In genomic region chr1:16302709-16303627, GRCh38 we compare ENCODE assay signal across 29 cellular contexts. TPM values are rescaled to one million over a fixed set of nuclear protein-coding genes. Genes with fewer than 3 reads are reported as not detected.
A peak's percentile ranks its signal among the peaks of the same experiment; 100 is the strongest.
DNase-seq lines count a peak whose midpoint lies in the region; ATAC-seq and TF ChIP-seq lines count a peak whose summit lies in the region.
"Had no signal": no experiment of that assay in that cellular context is flagged by ENCODE, and none has a peak within 500 bp of the region (broad histone marks: within the 10 kb centered on the region; RNA-seq: fewer than 3 reads in every experiment).

No MANE protein-coding gene starts in this region.

- peaks cover 43 to 65% of the 10 kb centered on the region in 2 experiments; a peak in 2 of 3 replicates for H3K36me3 ChIP-seq in HEK293 (ENCODE audit: control insufficient read depth in 2 of 2, insufficient read depth in 1 of 2, low read length in 2 of 2)

- TF ChIP-seq POLR2A in NB4 (IDR thresholded peaks at IDR 0.05; ENCODE audit: extremely low read depth, insufficient read length) (no peak), lower leg skin (IDR thresholded peaks at IDR 0.05) (no peak)

- H3K4me1 ChIP-seq in HEK293 (ENCODE audit: control insufficient read depth, insufficient read depth, low read length) = no peaks in the 10 kb centered on the region
- H3K4me1 ChIP-seq: colonic mucosa had no signal

- H3K4me1 Mint-ChIP-seq in nephron progenitor cell = no peaks in the 10 kb centered on the region
- H3K4me1 Mint-ChIP-seq: activated CD4-positive, alpha-beta T cell treated with anti-CD3 and anti-CD28 coated beads, Interleukin-2, amount 10 ng/mL, durations not matched to agents 24 days and 14 days had no signal

- no peaks in the 10 kb centered on the region for H3K9me3 ChIP-seq in HEK293 (ENCODE audit: control insufficient read depth, insufficient read depth, low read depth, low read length)
- H3K9me3 ChIP-seq: colonic mucosa, esophagus muscularis mucosa, upper lobe of left lung had no signal

- TF ChIP-seq CTCF in HEK293 (tag by site-specific recombination; IDR thresholded peaks at IDR 0.05) (no peak), NB4 (IDR thresholded peaks at IDR 0.05; ENCODE audit: low read depth, low read length) (no peak), nephron progenitor cell (IDR thresholded peaks at IDR 0.05) (no peak), lower leg skin (IDR thresholded peaks at IDR 0.05) (no peak)

- ATAC-seq in HG03432 (IDR thresholded peaks at IDR 0.05; ENCODE audit: unreplicated experiment) (no peak), HG03108 (IDR thresholded peaks at IDR 0.05; ENCODE audit: unreplicated experiment) (no peak)
- ATAC-seq: activated T-cell treated with anti-CD3 and anti-CD28 coated beads, Interleukin-2, amount 50 U/mL, for 4 hours; left colon; sciatic nerve; T-helper 17 cell had no signal

- DNase-seq in NB4 (ENCODE audit: low read depth) = peak; percentile 36
- DNase-seq in amniotic epithelial cell (ENCODE audit: low read depth) = peak; percentile 96
- DNase-seq in nephron progenitor cell = no peak
- no peak for DNase-seq in lower leg skin (ENCODE audit: low spot score in 2 of 2)
- DNase-seq: activated CD4-positive, alpha-beta T cell treated with anti-CD3 and anti-CD28 coated beads, Interleukin-2, amount 10 ng/mL, durations not matched to agents 24 days and 14 days; activated naive CD4-positive, alpha-beta T cell treated with Interleukin-2 at 50 U/mL for 16 hours; activated T-cell treated with anti-CD3 and anti-CD28 coated beads, Interleukin-2, amount 50 U/mL, for 4 hours; anterior cingulate cortex; C1 segment of cervical spinal cord; Calu3; colonic mucosa; DND-41; foreskin melanocyte; left colon; NCI-H2081 treated with DMSO at 0.1 percent for 48 hours; NCI-H774; RPMI8226; stimulated activated CD4-positive, alpha-beta T cell treated with anti-CD3 and anti-CD28 coated beads, Interleukin-12 subunit alpha, Interleukin-12 subunit beta, amount 100 ng/mL, for 4 hours; stimulated activated CD4-positive, alpha-beta T cell treated with anti-CD3 and anti-CD28 coated beads, Interleukin-4, amount 100 ng/mL, for 1 hour; substantia nigra; T-helper 17 cell; upper lobe of left lung had no signal

- CTCF ChIA-PET in HEK293 (lab: Yijun Ruan, JAX) = interaction anchor here (1.2 kb wide), 1 partner anchor 58 kb away, joined by 3 read pairs; no protein-coding TSS in a partner anchor

- POLR2A ChIA-PET in HEK293 (lab: Yijun Ruan, JAX) = no interaction called here

- H3K4me3 ChIP-seq in HEK293 (ENCODE audit: low read depth, low read length) = no peak overlapping the region
- H3K4me3 ChIP-seq in NB4 (ENCODE audit: low read depth, low read length) = no peak overlapping the region
- no peak overlapping the region for H3K4me3 ChIP-seq in lower leg skin (ENCODE audit: low read depth, poor library complexity, severe bottlenecking)
- H3K4me3 ChIP-seq: colonic mucosa, esophagus muscularis mucosa, upper lobe of left lung had no signal

- 90 to 92% methylated on average over 12 of the region's 12 CpGs for WGBS in lower leg skin, 2 donors

- H3K27ac Mint-ChIP-seq in nephron progenitor cell = peak overlapping the region; percentile 85
- H3K27ac Mint-ChIP-seq: activated CD4-positive, alpha-beta T cell treated with anti-CD3 and anti-CD28 coated beads, Interleukin-2, amount 10 ng/mL, durations not matched to agents 24 days and 14 days; memory B cell; T-helper 17 cell had no signal

- intact Hi-C loops in lower leg skin (cut with DNase I; ENCODE audit: low total_unique reads) = no loop called here

- peaks cover 70% of the 10 kb centered on the region for H3K36me3 Mint-ChIP-seq in nephron progenitor cell (ENCODE audit: low read depth)

- H3K9me3 Mint-ChIP-seq in nephron progenitor cell = peaks cover 8% of the 10 kb centered on the region
- H3K9me3 Mint-ChIP-seq: activated CD4-positive, alpha-beta T cell treated with anti-CD3 and anti-CD28 coated beads, Interleukin-2, amount 10 ng/mL, durations not matched to agents 24 days and 14 days; activated T-cell treated with anti-CD3 and anti-CD28 coated beads, Interleukin-2, amount 50 U/mL, for 4 hours; memory B cell had no signal

- H3K4me3 Mint-ChIP-seq in nephron progenitor cell = no peak overlapping the region
- H3K4me3 Mint-ChIP-seq: activated CD4-positive, alpha-beta T cell treated with anti-CD3 and anti-CD28 coated beads, Interleukin-2, amount 10 ng/mL, durations not matched to agents 24 days and 14 days; activated T-cell treated with anti-CD3 and anti-CD28 coated beads, Interleukin-2, amount 50 U/mL, for 4 hours; memory B cell; T-helper 17 cell had no signal

- no peak overlapping the region for H3K27ac ChIP-seq in HEK293 (ENCODE audit: extremely low read depth, low read depth, low read length)
- H3K27ac ChIP-seq: colonic mucosa, esophagus muscularis mucosa, HL-60, upper lobe of left lung had no signal

- no peaks in the 10 kb centered on the region for H3K27me3 Mint-ChIP-seq in nephron progenitor cell (ENCODE audit: low read depth, poor library complexity)
- H3K27me3 Mint-ChIP-seq: activated CD4-positive, alpha-beta T cell treated with anti-CD3 and anti-CD28 coated beads, Interleukin-2, amount 10 ng/mL, durations not matched to agents 24 days and 14 days; memory B cell; T-helper 17 cell had no signal

TF ChIP-seq in HEK293, 187 proteins besides CTCF, POLR2A, EP300 and RAD21:
- TF ChIP-seq ZBTB20 (tag by site-specific recombination; IDR thresholded peaks at IDR 0.05) (no peak), ZBTB44 (tag by site-specific recombination; IDR thresholded peaks at IDR 0.05) (peak; percentile 46; the same call in 1 of the 2 replicates), WT1 (tag by site-specific recombination; IDR thresholded peaks at IDR 0.05) (no peak), ZEB2 (tag by site-specific recombination; IDR thresholded peaks at IDR 0.05) (no peak)

RNA-seq across cellular contexts. Expression of gene FBXO42, which starts 49.3 kb away (rescaled TPM):
- total RNA-seq in lower leg skin = 10 to 100 TPM; 40.1 to 68.3 (median 58.1) TPM

Comparison
In these comparisons a context has a peak if more than half of its experiments do, and no peak if none do; other contexts are left out.
1. DNase-seq: peak in NB4 (single experiment) and amniotic epithelial cell (single experiment); none in nephron progenitor cell (single experiment) and lower leg skin (0 of 2).